In genomic region chr6:142850653-142851434, GRCh38 we compare ENCODE assay signal across 10 cellular contexts.
A peak's percentile ranks its signal among the peaks of the same experiment; 100 is the strongest.
DNase-seq lines count a peak whose midpoint lies in the region; ATAC-seq, FAIRE-seq and TF ChIP-seq lines count a peak whose summit lies in the region.
"Had no signal": no experiment of that assay in that cellular context is flagged by ENCODE, and none has a peak within 500 bp of the region (broad histone marks: within the 10 kb centered on the region; RNA-seq: fewer than 3 reads in every experiment).

No MANE protein-coding gene starts in this region.

- no peak overlapping the region for H3K27ac ChIP-seq in kidney (ENCODE audit: low read depth in 2 of 2, low read length in 2 of 2)

- peaks cover 88% of the 10 kb centered on the region for H3K4me1 Mint-ChIP-seq in central memory CD8-positive, alpha-beta T cell

- peaks cover 4 to 5% of the 10 kb centered on the region in 2 donors for H3K4me1 ChIP-seq in kidney (ENCODE audit: control insufficient read depth in 1 of 2, insufficient read depth in 1 of 2, low read depth in 1 of 2, low read length in 2 of 2)

- no peak for TF ChIP-seq CTCF in kidney (IDR thresholded peaks at IDR 0.05; ENCODE audit: borderline replicate concordance, extremely low read depth, insufficient read depth)

- no peak overlapping the region for H3K9ac ChIP-seq in kidney (ENCODE audit: low read length in 2 of 2)

- no peaks in the 10 kb centered on the region for H3K36me3 ChIP-seq in kidney (ENCODE audit: control insufficient read depth in 1 of 2, insufficient read depth in 2 of 2, low read length in 2 of 2)

- no peaks in the 10 kb centered on the region for H3K9me3 Mint-ChIP-seq in central memory CD8-positive, alpha-beta T cell
- H3K9me3 Mint-ChIP-seq: brain had no signal

- no peaks in the 10 kb centered on the region for H3K27me3 Mint-ChIP-seq in central memory CD8-positive, alpha-beta T cell
- H3K27me3 Mint-ChIP-seq: brain had no signal

- FAIRE-seq in kidney (lab: Jason Lieb, UNC) = no peak

- no peaks in the 10 kb centered on the region for H3K9me3 ChIP-seq in kidney (ENCODE audit: control insufficient read depth in 1 of 2, low read length in 2 of 2)

- peak; percentile 48 for ATAC-seq in GM21390 (IDR thresholded peaks at IDR 0.05; ENCODE audit: unreplicated experiment)
- peak; percentile 56 for ATAC-seq in central memory CD8-positive, alpha-beta T cell (replicated peaks; ENCODE audit: extremely low read depth, poor library complexity, severe bottlenecking)
- ATAC-seq: HCT116 had no signal

- intact Hi-C loops in kidney (cut with DNase I) = no loop called here

- peak overlapping the region; percentile 95 for H3K27ac Mint-ChIP-seq in central memory CD8-positive, alpha-beta T cell (ENCODE audit: low read depth)

- no peak overlapping the region for H3K4me3 ChIP-seq in kidney (ENCODE audit: low read length in 2 of 2)

- DNase-seq in Daoy (ENCODE audit: low read depth) = peak; percentile 56
- peak; percentile 82 for DNase-seq in M059J (ENCODE audit: low read depth)
- peak in 1 of 2 donors; percentile 30 for DNase-seq in central memory CD8-positive, alpha-beta T cell (ENCODE audit: low spot score in 2 of 2)
- no peak for DNase-seq in islet precursor cell
- no peak for DNase-seq in NCI-H526 treated with DMSO at 0.1 percent for 48 hours (lab: John Stamatoyannopoulos, UW)
- DNase-seq in activated CD8-positive, alpha-beta memory T cell treated with anti-CD3 and anti-CD28 coated beads, Interleukin-2, amount 50 U/mL, for 48 hours = no peak
- no peak for DNase-seq in kidney

- H3K4me3 Mint-ChIP-seq in central memory CD8-positive, alpha-beta T cell = peak overlapping the region; percentile 62
- H3K4me3 Mint-ChIP-seq: brain had no signal

- H3K36me3 Mint-ChIP-seq in central memory CD8-positive, alpha-beta T cell (ENCODE audit: insufficient read depth) = peaks cover 3% of the 10 kb centered on the region

Comparison
In these comparisons a context has a peak if more than half of its experiments do, and no peak if none do; other contexts are left out.
1. DNase-seq: peak in Daoy (single experiment) and M059J (single experiment); none in islet precursor cell (single experiment), NCI-H526 treated with DMSO at 0.1 percent for 48 hours (single experiment), activated CD8-positive, alpha-beta memory T cell treated with anti-CD3 and anti-CD28 coated beads, Interleukin-2, amount 50 U/mL, for 48 hours (single experiment) and kidney (single experiment).